ENCODE assay signal across 21 cellular contexts in the genomic region with DNA sequence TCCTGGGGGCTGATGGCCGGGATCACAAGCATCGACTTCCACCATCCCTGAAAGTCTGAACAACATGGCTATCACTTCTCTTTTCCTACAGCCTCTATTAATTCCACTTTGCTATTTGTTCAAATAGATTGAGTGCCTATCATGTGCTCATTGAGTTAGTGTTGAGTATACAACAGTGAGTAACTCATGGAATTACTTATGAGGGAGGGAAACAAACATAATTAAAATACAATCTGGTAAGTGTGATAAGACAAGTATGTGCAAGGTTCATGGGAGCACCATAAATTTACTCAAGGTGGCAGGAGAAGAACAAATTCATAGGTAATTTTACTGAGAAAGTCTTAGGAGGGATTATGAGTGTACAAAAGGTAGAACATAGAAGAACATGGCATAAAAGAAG.
"Had no signal": no experiment of that assay in that cellular context is flagged by ENCODE, and none has a peak within 500 bp of the region (broad histone marks: within the 10 kb centered on the region; RNA-seq: fewer than 3 reads in every experiment).

No MANE protein-coding gene starts in this region.

- H3K4me3 ChIP-seq: breast epithelium had no signal

- H3K9me3 ChIP-seq: breast epithelium had no signal

- ATAC-seq: activated T-helper 17 cell treated with anti-CD3 and anti-CD28 coated beads, Interleukin-2, amount 50 U/mL, for 72 hours; PC-3; T-helper 17 cell; WTC11 had no signal

- H3K27ac ChIP-seq: breast epithelium, KMS-11 had no signal

- H3K36me3 ChIP-seq: breast epithelium had no signal

- DNase-seq: activated CD4-positive, alpha-beta T cell treated with anti-CD3 and anti-CD28 coated beads for 1 hour; activated CD4-positive, alpha-beta T cell treated with anti-CD3 and anti-CD28 coated beads, Interleukin-2, amount 10 ng/mL, durations not matched to agents 24 days and 14 days; activated CD4-positive, alpha-beta T cell treated with anti-CD3 and anti-CD28 coated beads, Interleukin-2, amount 50 U/mL, for 48 hours; activated CD8-positive, alpha-beta memory T cell treated with anti-CD3 and anti-CD28 coated beads for 24 hours; activated gamma-delta T cell; activated naive CD4-positive, alpha-beta T cell treated with anti-CD3 and anti-CD28 coated beads for 36 hours; activated T-cell treated with anti-CD3 and anti-CD28 coated beads, Interleukin-2, amount 50 U/mL, for 48 hours; NCI-H1092; NCI-H1417; NCI-H1930; NCI-H2171; NCI-H226; NCI-H69; PC-3; SHP77; T-helper 17 cell; T-helper 9 cell had no signal

- H3K4me1 ChIP-seq: breast epithelium had no signal

- H3K27me3 ChIP-seq: breast epithelium had no signal
